Comparison of ENCODE assay signal across 1 cellular context in the genomic region with DNA sequence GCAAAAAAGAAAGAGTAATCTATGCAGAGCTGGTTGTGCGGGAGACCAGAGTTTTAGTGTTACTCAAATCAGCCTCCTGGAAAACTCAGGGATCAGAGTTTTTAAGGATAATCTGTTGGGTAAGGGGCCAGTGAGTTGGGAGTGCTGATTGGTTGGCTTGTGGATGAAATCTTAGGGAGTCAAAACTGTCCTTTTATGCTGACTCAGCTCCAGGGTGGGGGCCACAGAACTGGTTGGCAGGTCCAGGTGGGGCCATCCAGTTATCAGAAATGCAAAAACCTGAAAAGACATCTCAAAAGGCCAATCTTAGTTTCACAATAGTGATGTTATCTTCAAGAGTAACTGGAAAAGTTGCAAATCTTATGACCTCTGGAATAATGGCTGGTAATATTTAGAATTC.
TF ChIP-seq lines count a peak whose summit lies in the region.

No MANE protein-coding gene starts in this region.

TF ChIP-seq in K562, 482 proteins besides CTCF, POLR2A, EP300 and RAD21:
- TF ChIP-seq MAFG (tag; conservative IDR thresholded peaks at IDR 0.05) (peak; percentile 66), ZNF778 (CRISPR knock-in tag; IDR thresholded peaks at IDR 0.05) (no peak), E2F1 (CRISPR knock-in tag; IDR thresholded peaks at IDR 0.05) (no peak), ZNF707 (CRISPR knock-in tag; conservative IDR thresholded peaks at IDR 0.05) (no peak), ZBTB17 (CRISPR knock-in tag; IDR thresholded peaks at IDR 0.05) (no peak), C11orf30 (IDR thresholded peaks at IDR 0.05; ENCODE audit: low read depth) (peak; percentile 80), MAFK (IDR thresholded peaks at IDR 0.05; ENCODE audit: low read length) (peak; percentile 80), ZNF316 (IDR thresholded peaks at IDR 0.05) (peak; percentile 85), MAFF (IDR thresholded peaks at IDR 0.05; ENCODE audit: low read length) (peak; percentile 83), CEBPG (CRISPR knock-in tag; IDR thresholded peaks at IDR 0.05) (no peak), CEBPG (tag; conservative IDR thresholded peaks at IDR 0.05 in 1 of 2, IDR thresholded peaks at IDR 0.05 in 1 of 2) (no peak)
- TF ChIP-seq, protein P1, sequence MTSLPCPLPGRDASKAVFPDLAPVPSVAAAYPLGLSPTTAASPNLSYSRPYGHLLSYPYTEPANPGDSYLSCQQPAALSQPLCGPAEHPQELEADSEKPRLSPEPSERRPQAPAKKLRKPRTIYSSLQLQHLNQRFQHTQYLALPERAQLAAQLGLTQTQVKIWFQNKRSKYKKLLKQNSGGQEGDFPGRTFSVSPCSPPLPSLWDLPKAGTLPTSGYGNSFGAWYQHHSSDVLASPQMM (CRISPR knock-in tag; IDR thresholded peaks at IDR 0.05), result no peak
